Comparison of ENCODE assay signal across 8 cellular contexts in the genomic region with DNA sequence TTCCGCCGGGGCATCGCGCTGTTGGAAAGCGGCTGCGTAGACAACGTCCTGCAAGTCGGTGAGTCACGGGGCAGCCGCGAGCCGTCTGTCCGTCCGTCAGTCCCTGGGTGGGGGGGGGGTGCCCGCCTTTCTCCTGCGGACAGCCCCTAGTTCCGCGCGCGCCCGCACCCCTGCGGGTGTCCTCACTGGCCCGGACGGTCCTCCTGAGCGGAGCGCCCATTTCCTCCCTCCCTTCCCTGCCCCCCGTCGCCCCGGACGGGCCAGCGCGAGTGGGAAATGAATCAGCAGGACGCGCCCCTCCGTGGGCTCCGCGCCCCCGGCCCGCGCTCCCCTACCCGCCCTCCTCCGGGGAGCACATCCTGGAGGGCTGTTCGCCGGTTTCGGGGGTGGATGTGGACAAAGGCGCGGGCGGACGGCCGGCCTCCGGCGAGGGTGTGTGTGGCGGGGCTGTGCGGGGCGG. TPM values are rescaled to one million over a fixed set of nuclear protein-coding genes. Genes with fewer than 3 reads are reported as not detected.
DNase-seq lines count a peak whose midpoint lies in the region; ATAC-seq, FAIRE-seq and TF ChIP-seq lines count a peak whose summit lies in the region.

No MANE protein-coding gene starts in this region.

- intact Hi-C loops in endothelial cell of umbilical vein (cut with micrococcal nuclease) = loop anchor here (1.0 to 10.0 kb wide), 6 partner anchors 75 to 638 kb away; no protein-coding TSS in a partner anchor

- dilution Hi-C loops in endothelial cell of umbilical vein (cut with MboI; ENCODE audit: extremely low pct_ligation_motif_present, low sequenced_read_pairs) = no loop called here

- H3K36me3 ChIP-seq in BE2C (no peaks in the 10 kb centered on the region), HUES6 (ENCODE audit: control insufficient read depth, insufficient read depth, low read length) (no peaks in the 10 kb centered on the region), endothelial cell of umbilical vein (ENCODE audit: control insufficient read depth in 2 of 2, extremely low read depth in 1 of 2, insufficient read depth in 2 of 2, low read length in 2 of 2) (no peaks in the 10 kb centered on the region), thymus (ENCODE audit: control insufficient read depth, insufficient read depth) (no peaks in the 10 kb centered on the region)

- H3K4me1 Mint-ChIP-seq in activated CD4-positive, alpha-beta T cell treated with anti-CD3 and anti-CD28 coated beads, Interleukin-2, amount 10 ng/mL, durations not matched to agents 7 days and 5 days = peaks cover 34% of the 10 kb centered on the region

- H3K27ac ChIP-seq in HUES6 (ENCODE audit: low read depth, low read length) = no peak overlapping the region
- H3K27ac ChIP-seq in endothelial cell of umbilical vein (ENCODE audit: insufficient read depth, low read depth, low read length) = peak overlapping the region; percentile 85
- peak overlapping the region; percentile 40 for H3K27ac ChIP-seq in thymus (ENCODE audit: low read depth)

- TF ChIP-seq CTCF in BE2C (IDR thresholded peaks at IDR 0.05; ENCODE audit: low read depth, low read length) (no peak), endothelial cell of umbilical vein (IDR thresholded peaks at IDR 0.05; ENCODE audit: extremely low read depth in 1 of 2, insufficient read depth in 1 of 2, low read depth in 1 of 2, low read length in 2 of 2) (no peak)

- no peaks in the 10 kb centered on the region for H3K27me3 ChIP-seq in BE2C
- H3K27me3 ChIP-seq in HUES6 (ENCODE audit: control insufficient read depth, insufficient read depth, low read length) = peaks cover 57% of the 10 kb centered on the region
- no peaks in the 10 kb centered on the region for H3K27me3 ChIP-seq in endothelial cell of umbilical vein (ENCODE audit: control insufficient read depth in 2 of 2, insufficient read depth in 2 of 2, low read length in 2 of 2)
- no peaks in the 10 kb centered on the region for H3K27me3 ChIP-seq in mononuclear cell (ENCODE audit: insufficient read depth, low read length)
- H3K27me3 ChIP-seq in thymus (ENCODE audit: control insufficient read depth, insufficient read depth) = peaks cover 30% of the 10 kb centered on the region

- FAIRE-seq in endothelial cell of umbilical vein (lab: Jason Lieb, UNC) = no peak

- H3K27me3 Mint-ChIP-seq in activated CD4-positive, alpha-beta T cell treated with anti-CD3 and anti-CD28 coated beads, Interleukin-2, amount 10 ng/mL, durations not matched to agents 7 days and 5 days = peaks cover 42% of the 10 kb centered on the region

- H3K9me3 ChIP-seq in BE2C (no peaks in the 10 kb centered on the region), HUES6 (ENCODE audit: control insufficient read depth, insufficient read depth, low read depth, low read length) (no peaks in the 10 kb centered on the region), endothelial cell of umbilical vein (replicated peaks; ENCODE audit: control insufficient read depth, insufficient read depth, low read length) (no peaks in the 10 kb centered on the region), mononuclear cell (ENCODE audit: low read depth, low read length) (no peaks in the 10 kb centered on the region), thymus (ENCODE audit: control insufficient read depth) (no peaks in the 10 kb centered on the region)

- H3K27ac Mint-ChIP-seq in activated CD4-positive, alpha-beta T cell treated with anti-CD3 and anti-CD28 coated beads, Interleukin-2, amount 10 ng/mL, durations not matched to agents 7 days and 5 days = peak overlapping the region; percentile 46

- H3K9me1 ChIP-seq in endothelial cell of umbilical vein (replicated peaks; ENCODE audit: control insufficient read depth, extremely low read depth, insufficient read depth, low read length) = no peaks in the 10 kb centered on the region

- WGBS in thymus = under 1% methylated on average over 55 of the region's 55 CpGs

- peaks cover 7% of the 10 kb centered on the region for H3K36me3 Mint-ChIP-seq in activated CD4-positive, alpha-beta T cell treated with anti-CD3 and anti-CD28 coated beads, Interleukin-2, amount 10 ng/mL, durations not matched to agents 7 days and 5 days (ENCODE audit: low read depth)

- peaks cover 61% of the 10 kb centered on the region for H3K79me2 ChIP-seq in endothelial cell of umbilical vein (ENCODE audit: control insufficient read depth, insufficient read depth, low read length)

- peak overlapping the region; percentile 70 for H3K4me3 Mint-ChIP-seq in activated CD4-positive, alpha-beta T cell treated with anti-CD3 and anti-CD28 coated beads, Interleukin-2, amount 10 ng/mL, durations not matched to agents 7 days and 5 days

- no peaks in the 10 kb centered on the region for H3K4me1 ChIP-seq in BE2C
- H3K4me1 ChIP-seq in HUES6 (ENCODE audit: control insufficient read depth, insufficient read depth, low read length) = peaks cover 30% of the 10 kb centered on the region
- H3K4me1 ChIP-seq in endothelial cell of umbilical vein (ENCODE audit: control insufficient read depth, extremely low read depth, insufficient read depth, low read length) = peaks cover 38% of the 10 kb centered on the region
- peaks cover 47% of the 10 kb centered on the region for H3K4me1 ChIP-seq in mononuclear cell (ENCODE audit: insufficient read depth, low read length)
- H3K4me1 ChIP-seq in thymus (ENCODE audit: control insufficient read depth, insufficient read depth, low read length) = peaks cover 17% of the 10 kb centered on the region

- H2AFZ ChIP-seq in endothelial cell of umbilical vein (ENCODE audit: low read depth, low read length) = no peak overlapping the region

- BruUV-seq in endothelial cell of umbilical vein (replicated peaks; lab: Mats Ljungman, UMichigan) = no TSS peak

- TF ChIP-seq POLR2A in endothelial cell of umbilical vein (IDR thresholded peaks at IDR 0.05; ENCODE audit: low read depth, low read length) = no peak

- H3K9ac ChIP-seq in HUES6 (ENCODE audit: low read length) = peak overlapping the region; percentile 81
- H3K9ac ChIP-seq in endothelial cell of umbilical vein (replicated peaks; ENCODE audit: extremely low read depth, insufficient read depth, low read length) = peak overlapping the region; percentile 92

- H3K9me3 Mint-ChIP-seq in activated CD4-positive, alpha-beta T cell treated with anti-CD3 and anti-CD28 coated beads, Interleukin-2, amount 10 ng/mL, durations not matched to agents 7 days and 5 days = peaks cover 2% of the 10 kb centered on the region

- no peak overlapping the region for H3K4me2 ChIP-seq in endothelial cell of umbilical vein (ENCODE audit: insufficient read depth, low read length)

- DNase-seq in BE2C (peak; percentile 55), endothelial cell of umbilical vein (ENCODE audit: low read depth, low spot score) (peak; percentile 43), epidermal melanocyte (ENCODE audit: insufficient read length, low spot score) (no peak)
- peak; percentile 24 for DNase-seq in activated CD4-positive, alpha-beta T cell treated with anti-CD3 and anti-CD28 coated beads, Interleukin-2, amount 10 ng/mL, durations not matched to agents 7 days and 5 days

- peak overlapping the region; percentile 84 for H3K4me3 ChIP-seq in BE2C (ENCODE audit: low read depth, low read length)
- H3K4me3 ChIP-seq in HUES6 (ENCODE audit: low read depth, low read length) = peak overlapping the region; percentile 80
- peak overlapping the region; percentile 57 to 99 (median 76) for H3K4me3 ChIP-seq in endothelial cell of umbilical vein (replicated peaks in 1 of 3; ENCODE audit: insufficient read depth in 1 of 3, low read depth in 1 of 3, low read length in 3 of 3)
- peak overlapping the region; percentile 79 for H3K4me3 ChIP-seq in mononuclear cell (ENCODE audit: low read length)
- peak overlapping the region; percentile 91 for H3K4me3 ChIP-seq in thymus (ENCODE audit: low read length)

- POLR2A ChIA-PET in activated CD4-positive, alpha-beta T cell treated with anti-CD3 and anti-CD28 coated beads, Interleukin-2, amount 10 ng/mL, durations not matched to agents 7 days and 5 days (lab: Charles Lee) = no interaction called here
- POLR2A ChIA-PET in endothelial cell of umbilical vein (lab: Charles Lee) = no interaction called here

- ATAC-seq in HG03039 (IDR thresholded peaks at IDR 0.05; ENCODE audit: unreplicated experiment) = no peak

- CTCF ChIA-PET in activated CD4-positive, alpha-beta T cell treated with anti-CD3 and anti-CD28 coated beads, Interleukin-2, amount 10 ng/mL, durations not matched to agents 7 days and 5 days (lab: Charles Lee) = interaction anchor here (0.9 to 1.1 kb wide), 2 partner anchors 11 to 245 kb away, joined by 3 read pairs; no protein-coding TSS in a partner anchor
- CTCF ChIA-PET in endothelial cell of umbilical vein (lab: Charles Lee) = interaction anchor here (1.2 to 1.6 kb wide), 3 partner anchors 55 to 485 kb away, joined by 3 to 9 read pairs (median 6); no protein-coding TSS in a partner anchor

- peaks cover 13% of the 10 kb centered on the region for H4K20me1 ChIP-seq in endothelial cell of umbilical vein (replicated peaks; ENCODE audit: control insufficient read depth, extremely low read depth, insufficient read depth, low read length)

TF ChIP-seq in endothelial cell of umbilical vein, 7 proteins besides CTCF, POLR2A, EP300 and RAD21 (continues in another document):
- TF ChIP-seq GATA2 (IDR thresholded peaks at IDR 0.05; ENCODE audit: insufficient read depth, insufficient read length, low read depth, low read length) (no peak), EZH2 (IDR thresholded peaks at IDR 0.05; ENCODE audit: borderline replicate concordance, low read depth, low read length, severe bottlenecking) (no peak), MYC (IDR thresholded peaks at IDR 0.05; ENCODE audit: low read depth, low read length) (no peak), POLR2AphosphoS5 (IDR thresholded peaks at IDR 0.05; ENCODE audit: insufficient read depth, low read depth, low read length) (peak; percentile 55), JUN (IDR thresholded peaks at IDR 0.05; ENCODE audit: borderline replicate concordance, insufficient read depth, insufficient read length, low read depth) (no peak), FOS (IDR thresholded peaks at IDR 0.05; ENCODE audit: borderline replicate concordance, insufficient read depth, low read length) (peak; percentile 34)

RNA-seq across cellular contexts. Expression of a gene that starts 0.9 kb away (rescaled TPM):
- 7.5 TPM for polyA plus RNA-seq in BE2C (2012; ENCODE audit: insufficient read depth, insufficient read length, low read depth)
- total RNA-seq in activated CD4-positive, alpha-beta T cell treated with anti-CD3 and anti-CD28 coated beads, Interleukin-2, amount 10 ng/mL, durations not matched to agents 7 days and 5 days = 1 to 10 TPM; 3.8 to 4.3 TPM
- total RNA-seq in endothelial cell of umbilical vein (25.3 and 25.7 TPM in 2 replicates), mononuclear cell (4.9 TPM)
- polyA plus RNA-seq in endothelial cell of umbilical vein (12.8 and 14.9 TPM in 2 replicates), thymus (9.0 TPM)
- polyA plus RNA-seq in endothelial cell of umbilical vein (2011; cell fraction: cytosol; rRNA removed) = 10.2 and 10.4 TPM in 2 replicates
- polyA plus RNA-seq in endothelial cell of umbilical vein (2011; cell fraction: nucleus; rRNA removed) = 60.3 and 64.0 TPM in 2 replicates
- 12.8 and 15.4 TPM in 2 replicates for polyA plus RNA-seq in endothelial cell of umbilical vein (2012)
- 50.4 and 51.5 TPM in 2 replicates for polyA minus RNA-seq in endothelial cell of umbilical vein
- polyA minus RNA-seq in endothelial cell of umbilical vein (2011; cell fraction: cytosol; rRNA and poly(A)+ RNA removed) = 13.3 TPM
- 52.0 and 72.2 TPM in 2 replicates for polyA minus RNA-seq in endothelial cell of umbilical vein (2011; cell fraction: nucleus; rRNA and poly(A)+ RNA removed)
